In the genomic region with DNA sequence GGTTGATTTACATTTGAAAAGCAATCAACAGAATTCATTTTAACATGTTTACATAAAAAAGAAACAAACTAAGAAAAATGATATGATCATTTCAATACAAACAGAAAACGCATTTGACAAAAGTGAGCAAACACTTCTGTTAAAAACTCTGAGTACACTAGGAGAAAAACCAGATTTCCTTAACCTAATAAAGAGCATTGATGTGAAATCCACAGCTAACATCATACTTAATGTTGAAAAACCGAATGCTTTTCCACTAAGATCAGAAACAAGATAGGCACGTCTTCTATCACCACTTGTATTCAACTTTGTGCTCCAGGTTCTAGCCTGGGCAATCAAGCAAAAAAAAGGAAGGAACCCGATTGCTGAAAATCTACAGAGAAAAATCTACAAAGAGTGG, we compare ENCODE assay signal across 22 cellular contexts.
"Had no signal": no experiment of that assay in that cellular context is flagged by ENCODE, and none has a peak within 500 bp of the region (broad histone marks: within the 10 kb centered on the region; RNA-seq: fewer than 3 reads in every experiment).

No MANE protein-coding gene starts in this region.

- H3K36me3 ChIP-seq: cardiac muscle cell, esophagus muscularis mucosa, gastroesophageal sphincter, heart right ventricle had no signal

- FAIRE-seq: endothelial cell of umbilical vein had no signal

- H3K27me3 ChIP-seq: cardiac muscle cell, esophagus muscularis mucosa, gastroesophageal sphincter, heart right ventricle had no signal

- H3K4me1 Mint-ChIP-seq: activated CD4-positive, alpha-beta memory T cell treated with anti-CD3 and anti-CD28 coated beads, Interleukin-2, amount 10 ng/mL, durations not matched to agents 7 days and 5 days; activated naive CD8-positive, alpha-beta T cell treated with anti-CD3 and anti-CD28 coated beads for 36 hours; activated T-helper 17 cell treated with anti-CD3 and anti-CD28 coated beads, Interleukin-2, amount 50 U/mL, for 72 hours; immature natural killer cell; naive thymus-derived CD4-positive, alpha-beta T cell; stimulated activated naive CD8-positive, alpha-beta T cell treated with anti-CD3 and anti-CD28 coated beads, Interleukin-15, amount 100 ng/mL, for 72 hours had no signal

- H3K4me1 ChIP-seq: esophagus muscularis mucosa, gastroesophageal sphincter, heart right ventricle, psoas muscle had no signal

- ATAC-seq: activated T-helper 17 cell treated with anti-CD3 and anti-CD28 coated beads, Interleukin-2, amount 50 U/mL, for 72 hours; gastroesophageal sphincter; heart right ventricle; naive thymus-derived CD4-positive, alpha-beta T cell; psoas muscle; right cardiac atrium; stimulated activated naive CD8-positive, alpha-beta T cell treated with anti-CD3 and anti-CD28 coated beads, Interleukin-15, amount 100 ng/mL, for 72 hours had no signal

- DNase-seq: activated B cell treated with CpG ODN at 0.5 μM for 24 hours; activated CD4-positive, alpha-beta memory T cell treated with anti-CD3 and anti-CD28 coated beads, Interleukin-2, amount 10 ng/mL, durations not matched to agents 7 days and 5 days; activated CD4-positive, alpha-beta T cell treated with anti-CD3 and anti-CD28 coated beads for 4 hours; activated naive CD4-positive, alpha-beta T cell; activated naive CD8-positive, alpha-beta T cell treated with anti-CD3 and anti-CD28 coated beads for 36 hours; activated T-cell treated with anti-CD3 and anti-CD28 coated beads, Interleukin-2, amount 50 U/mL, for 1 hour; amniotic stem cell; effector memory CD4-positive, alpha-beta T cell; heart right ventricle; immature natural killer cell; mesenchymal stem cell; naive thymus-derived CD4-positive, alpha-beta T cell; psoas muscle; right cardiac atrium; stimulated activated naive CD8-positive, alpha-beta T cell treated with anti-CD3 and anti-CD28 coated beads, Interleukin-15, amount 100 ng/mL, for 72 hours had no signal

- H3K27me3 Mint-ChIP-seq: activated B cell treated with CpG ODN at 0.5 μM for 24 hours; activated CD4-positive, alpha-beta memory T cell treated with anti-CD3 and anti-CD28 coated beads, Interleukin-2, amount 10 ng/mL, durations not matched to agents 7 days and 5 days; activated naive CD8-positive, alpha-beta T cell treated with anti-CD3 and anti-CD28 coated beads for 36 hours; activated T-helper 17 cell treated with anti-CD3 and anti-CD28 coated beads, Interleukin-2, amount 50 U/mL, for 72 hours; dendritic cell treated with granulocyte-macrophage colony-stimulating factor and Interleukin-4, amounts not matched to agents 40 ng/mL and 50 ng/mL, for 4 days; naive thymus-derived CD4-positive, alpha-beta T cell; stimulated activated naive CD8-positive, alpha-beta T cell treated with anti-CD3 and anti-CD28 coated beads, Interleukin-15, amount 100 ng/mL, for 72 hours; type B pancreatic cell had no signal

- H3K27ac ChIP-seq: cardiac muscle cell, esophagus muscularis mucosa, gastroesophageal sphincter, heart right ventricle, psoas muscle had no signal

- H3K4me3 ChIP-seq: cardiac muscle cell, esophagus muscularis mucosa, gastroesophageal sphincter, heart right ventricle, psoas muscle had no signal

- H3K4me3 Mint-ChIP-seq: activated B cell treated with CpG ODN at 0.5 μM for 24 hours; activated CD4-positive, alpha-beta memory T cell treated with anti-CD3 and anti-CD28 coated beads, Interleukin-2, amount 10 ng/mL, durations not matched to agents 7 days and 5 days; activated naive CD8-positive, alpha-beta T cell treated with anti-CD3 and anti-CD28 coated beads for 36 hours; activated T-helper 17 cell treated with anti-CD3 and anti-CD28 coated beads, Interleukin-2, amount 50 U/mL, for 72 hours; dendritic cell treated with granulocyte-macrophage colony-stimulating factor and Interleukin-4, amounts not matched to agents 40 ng/mL and 50 ng/mL, for 4 days; immature natural killer cell; naive thymus-derived CD4-positive, alpha-beta T cell; stimulated activated naive CD8-positive, alpha-beta T cell treated with anti-CD3 and anti-CD28 coated beads, Interleukin-15, amount 100 ng/mL, for 72 hours; type B pancreatic cell had no signal

- H3K27ac Mint-ChIP-seq: activated B cell treated with CpG ODN at 0.5 μM for 24 hours; activated CD4-positive, alpha-beta memory T cell treated with anti-CD3 and anti-CD28 coated beads, Interleukin-2, amount 10 ng/mL, durations not matched to agents 7 days and 5 days; activated naive CD8-positive, alpha-beta T cell treated with anti-CD3 and anti-CD28 coated beads for 36 hours; activated T-helper 17 cell treated with anti-CD3 and anti-CD28 coated beads, Interleukin-2, amount 50 U/mL, for 72 hours; dendritic cell treated with granulocyte-macrophage colony-stimulating factor and Interleukin-4, amounts not matched to agents 40 ng/mL and 50 ng/mL, for 4 days; naive thymus-derived CD4-positive, alpha-beta T cell; stimulated activated naive CD8-positive, alpha-beta T cell treated with anti-CD3 and anti-CD28 coated beads, Interleukin-15, amount 100 ng/mL, for 72 hours; type B pancreatic cell had no signal
